Comparison of ENCODE assay signal across 8 cellular contexts in the genomic region with DNA sequence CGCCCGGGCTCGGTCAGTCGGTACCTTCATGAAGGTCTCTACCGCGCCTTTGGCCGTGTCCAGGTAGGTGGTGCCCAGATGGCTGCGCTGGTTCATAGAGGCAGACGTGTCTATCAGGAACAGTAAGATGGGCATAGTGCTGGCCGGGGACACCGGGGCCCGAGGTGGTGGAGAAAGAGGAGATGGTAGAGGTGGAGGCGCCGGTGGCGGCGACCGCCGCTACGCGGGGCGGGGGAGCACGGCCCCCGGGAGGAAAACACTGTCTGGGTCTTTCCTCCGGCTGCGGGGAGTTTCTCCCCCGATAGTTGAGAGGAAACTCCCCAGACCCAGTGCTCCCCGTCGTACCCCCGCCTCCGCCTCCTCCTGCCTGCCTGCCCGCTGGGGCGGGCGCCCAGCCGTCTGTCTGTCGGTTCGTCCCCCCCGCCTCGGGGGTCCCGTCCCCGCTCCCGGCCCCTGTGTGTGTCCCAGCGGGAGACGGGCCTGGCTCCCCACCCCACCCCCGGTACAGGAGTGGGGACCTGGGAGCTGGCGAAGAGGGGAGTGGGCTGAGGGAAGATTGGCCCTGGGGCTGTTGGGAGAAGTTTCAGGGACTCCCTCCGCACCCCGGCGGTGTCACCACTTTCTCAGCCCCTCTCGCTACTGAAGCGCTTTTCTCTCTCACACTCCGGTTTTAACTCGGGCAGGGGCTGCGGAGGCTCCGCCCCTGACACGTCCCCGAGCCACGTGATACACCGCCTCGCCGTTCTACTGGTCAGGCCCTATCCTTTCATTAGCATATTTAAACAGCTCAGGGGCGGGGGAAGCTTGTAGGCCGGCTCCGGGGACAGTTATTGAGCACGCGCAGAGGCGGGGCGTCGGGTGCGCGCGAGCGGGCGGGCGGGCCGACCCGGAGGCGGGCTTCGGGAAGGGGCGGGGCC. TPM values are rescaled to one million over a fixed set of nuclear protein-coding genes. Genes with fewer than 3 reads are reported as not detected.
DNase-seq lines count a peak whose midpoint lies in the region; ATAC-seq and TF ChIP-seq lines count a peak whose summit lies in the region.

A gene with protein sequence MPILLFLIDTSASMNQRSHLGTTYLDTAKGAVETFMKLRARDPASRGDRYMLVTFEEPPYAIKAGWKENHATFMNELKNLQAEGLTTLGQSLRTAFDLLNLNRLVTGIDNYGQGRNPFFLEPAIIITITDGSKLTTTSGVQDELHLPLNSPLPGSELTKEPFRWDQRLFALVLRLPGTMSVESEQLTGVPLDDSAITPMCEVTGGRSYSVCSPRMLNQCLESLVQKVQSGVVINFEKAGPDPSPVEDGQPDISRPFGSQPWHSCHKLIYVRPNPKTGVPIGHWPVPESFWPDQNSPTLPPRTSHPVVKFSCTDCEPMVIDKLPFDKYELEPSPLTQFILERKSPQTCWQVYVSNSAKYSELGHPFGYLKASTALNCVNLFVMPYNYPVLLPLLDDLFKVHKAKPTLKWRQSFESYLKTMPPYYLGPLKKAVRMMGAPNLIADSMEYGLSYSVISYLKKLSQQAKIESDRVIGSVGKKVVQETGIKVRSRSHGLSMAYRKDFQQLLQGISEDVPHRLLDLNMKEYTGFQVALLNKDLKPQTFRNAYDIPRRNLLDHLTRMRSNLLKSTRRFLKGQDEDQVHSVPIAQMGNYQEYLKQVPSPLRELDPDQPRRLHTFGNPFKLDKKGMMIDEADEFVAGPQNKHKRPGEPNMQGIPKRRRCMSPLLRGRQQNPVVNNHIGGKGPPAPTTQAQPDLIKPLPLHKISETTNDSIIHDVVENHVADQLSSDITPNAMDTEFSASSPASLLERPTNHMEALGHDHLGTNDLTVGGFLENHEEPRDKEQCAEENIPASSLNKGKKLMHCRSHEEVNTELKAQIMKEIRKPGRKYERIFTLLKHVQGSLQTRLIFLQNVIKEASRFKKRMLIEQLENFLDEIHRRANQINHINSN (minus strand): TSS at position 646 of the 917 bp plus-strand sequence. CDS start 511 bp downstream, at position 135.

- H3K36me3 Mint-ChIP-seq in activated T-cell treated with anti-CD3 and anti-CD28 coated beads, Interleukin-2, amount 50 U/mL, for 24 hours (ENCODE audit: low read depth), result peaks cover 81% of the 10 kb centered on the region

- peak within 1 kb of the TSS; percentile 87 for H3K4me3 Mint-ChIP-seq in activated T-cell treated with anti-CD3 and anti-CD28 coated beads, Interleukin-2, amount 50 U/mL, for 24 hours

- H3K9me3 Mint-ChIP-seq in activated T-cell treated with anti-CD3 and anti-CD28 coated beads, Interleukin-2, amount 50 U/mL, for 24 hours, result peaks cover 3% of the 10 kb centered on the region

- peak; percentile 64 for ATAC-seq in GM21717 (IDR thresholded peaks at IDR 0.05; ENCODE audit: unreplicated experiment)

- peaks cover 0 to 18% of the 10 kb centered on the region in 2 donors for H3K36me3 ChIP-seq in mucosa of rectum (ENCODE audit: control insufficient read depth in 2 of 2, insufficient read depth in 2 of 2, low read length in 2 of 2)

- in situ Hi-C loops in KBM-7 (cut with MboI; ENCODE audit: low pct_unique_long_range_greater_than_20kb, low sequenced_read_pairs), result no loop called here

- H3K27me3 Mint-ChIP-seq in activated T-cell treated with anti-CD3 and anti-CD28 coated beads, Interleukin-2, amount 50 U/mL, for 24 hours, result no peaks in the 10 kb centered on the region

- H3K27ac Mint-ChIP-seq in activated T-cell treated with anti-CD3 and anti-CD28 coated beads, Interleukin-2, amount 50 U/mL, for 24 hours, result peak within 1 kb of the TSS; percentile 98

- TF ChIP-seq POLR2A in erythroblast (IDR thresholded peaks at IDR 0.05; ENCODE audit: low read length), result peak; percentile 99

- H3K4me1 ChIP-seq in mucosa of rectum (ENCODE audit: control insufficient read depth in 2 of 2, insufficient read depth in 2 of 2, low read length in 2 of 2), result peaks cover 16 to 23% of the 10 kb centered on the region in 2 donors

- no peaks in the 10 kb centered on the region for H3K27me3 ChIP-seq in mucosa of rectum (ENCODE audit: control insufficient read depth in 2 of 2, insufficient read depth in 2 of 2, low read length in 2 of 2)

- peaks cover 46% of the 10 kb centered on the region for H3K4me1 Mint-ChIP-seq in activated T-cell treated with anti-CD3 and anti-CD28 coated beads, Interleukin-2, amount 50 U/mL, for 24 hours (ENCODE audit: low read depth)

- H3K9me3 ChIP-seq in mucosa of rectum (ENCODE audit: control insufficient read depth in 2 of 2, low read length in 2 of 2), result peaks cover 0 to 6% of the 10 kb centered on the region in 2 donors

- H3K4me3 ChIP-seq in mucosa of rectum (ENCODE audit: low read length in 2 of 2), result peak within 1 kb of the TSS; percentile 87 to 93

- H3K9ac ChIP-seq in mucosa of rectum (ENCODE audit: low read depth in 1 of 2, low read length in 2 of 2), result peak within 1 kb of the TSS; percentile 98 to 99

- peak; percentile 95 for DNase-seq in DMS153 treated with DMSO at 0.1 percent for 48 hours (lab: John Stamatoyannopoulos, UW; ENCODE audit: unreplicated experiment)
- DNase-seq in KBM-7, result peak; percentile 99
- peak; percentile 97 for DNase-seq in activated T-cell treated with anti-CD3 and anti-CD28 coated beads, Interleukin-2, amount 50 U/mL, for 24 hours
- DNase-seq in erythroblast (lab: John Stamatoyannopoulos, UW), result peak; percentile 99 to 100
- DNase-seq in stimulated activated CD8-positive, alpha-beta memory T cell treated with anti-CD3 and anti-CD28 coated beads, Interleukin-4, amount 100 ng/mL, for 48 hours, result peak; percentile 98

- H3K27ac ChIP-seq in mucosa of rectum (ENCODE audit: low read depth in 2 of 2, low read length in 2 of 2), result peak within 1 kb of the TSS; percentile 99

TF ChIP-seq in PFSK-1, 5 proteins besides CTCF, POLR2A, EP300 and RAD21:
- TF ChIP-seq POLR2AphosphoS5 (IDR thresholded peaks at IDR 0.05; ENCODE audit: low read depth, low read length), result peak; percentile 99; the same call in 1 of the 2 replicates
- TF ChIP-seq, protein P1, sequence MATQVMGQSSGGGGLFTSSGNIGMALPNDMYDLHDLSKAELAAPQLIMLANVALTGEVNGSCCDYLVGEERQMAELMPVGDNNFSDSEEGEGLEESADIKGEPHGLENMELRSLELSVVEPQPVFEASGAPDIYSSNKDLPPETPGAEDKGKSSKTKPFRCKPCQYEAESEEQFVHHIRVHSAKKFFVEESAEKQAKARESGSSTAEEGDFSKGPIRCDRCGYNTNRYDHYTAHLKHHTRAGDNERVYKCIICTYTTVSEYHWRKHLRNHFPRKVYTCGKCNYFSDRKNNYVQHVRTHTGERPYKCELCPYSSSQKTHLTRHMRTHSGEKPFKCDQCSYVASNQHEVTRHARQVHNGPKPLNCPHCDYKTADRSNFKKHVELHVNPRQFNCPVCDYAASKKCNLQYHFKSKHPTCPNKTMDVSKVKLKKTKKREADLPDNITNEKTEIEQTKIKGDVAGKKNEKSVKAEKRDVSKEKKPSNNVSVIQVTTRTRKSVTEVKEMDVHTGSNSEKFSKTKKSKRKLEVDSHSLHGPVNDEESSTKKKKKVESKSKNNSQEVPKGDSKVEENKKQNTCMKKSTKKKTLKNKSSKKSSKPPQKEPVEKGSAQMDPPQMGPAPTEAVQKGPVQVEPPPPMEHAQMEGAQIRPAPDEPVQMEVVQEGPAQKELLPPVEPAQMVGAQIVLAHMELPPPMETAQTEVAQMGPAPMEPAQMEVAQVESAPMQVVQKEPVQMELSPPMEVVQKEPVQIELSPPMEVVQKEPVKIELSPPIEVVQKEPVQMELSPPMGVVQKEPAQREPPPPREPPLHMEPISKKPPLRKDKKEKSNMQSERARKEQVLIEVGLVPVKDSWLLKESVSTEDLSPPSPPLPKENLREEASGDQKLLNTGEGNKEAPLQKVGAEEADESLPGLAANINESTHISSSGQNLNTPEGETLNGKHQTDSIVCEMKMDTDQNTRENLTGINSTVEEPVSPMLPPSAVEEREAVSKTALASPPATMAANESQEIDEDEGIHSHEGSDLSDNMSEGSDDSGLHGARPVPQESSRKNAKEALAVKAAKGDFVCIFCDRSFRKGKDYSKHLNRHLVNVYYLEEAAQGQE (IDR thresholded peaks at IDR 0.05; ENCODE audit: insufficient read depth in 1 of 2, low read depth in 2 of 2, low read length in 2 of 2), result 0 out of 4 replicates have a peak, but pooled peaks have one; percentile 32 to 49
- TF ChIP-seq FOXP2 (optimal IDR thresholded peaks at IDR 0.05; ENCODE audit: borderline replicate concordance, extremely low read depth, extremely low read length, insufficient read depth), result peak; percentile 49
- TF ChIP-seq SIN3A (IDR thresholded peaks at IDR 0.05; ENCODE audit: borderline replicate concordance, insufficient read depth, low read length), result no peak
- TF ChIP-seq TAF1 (IDR thresholded peaks at IDR 0.05; ENCODE audit: borderline replicate concordance, insufficient read depth, low read length), result peak; percentile 96; the same call in 1 of the 2 replicates

RNA-seq across cellular contexts. Expression of the gene that starts here (rescaled TPM):
- polyA plus RNA-seq in PFSK-1 (2012; ENCODE audit: insufficient read length, low read depth), result 19.2 TPM

Comparison
In these comparisons a context has a peak if more than half of its experiments do, and no peak if none do; other contexts are left out.
1. Peak in every context shown above with its lines: DNase-seq, ATAC-seq, H3K4me3 ChIP-seq and H3K27ac ChIP-seq.